In the genomic region with DNA sequence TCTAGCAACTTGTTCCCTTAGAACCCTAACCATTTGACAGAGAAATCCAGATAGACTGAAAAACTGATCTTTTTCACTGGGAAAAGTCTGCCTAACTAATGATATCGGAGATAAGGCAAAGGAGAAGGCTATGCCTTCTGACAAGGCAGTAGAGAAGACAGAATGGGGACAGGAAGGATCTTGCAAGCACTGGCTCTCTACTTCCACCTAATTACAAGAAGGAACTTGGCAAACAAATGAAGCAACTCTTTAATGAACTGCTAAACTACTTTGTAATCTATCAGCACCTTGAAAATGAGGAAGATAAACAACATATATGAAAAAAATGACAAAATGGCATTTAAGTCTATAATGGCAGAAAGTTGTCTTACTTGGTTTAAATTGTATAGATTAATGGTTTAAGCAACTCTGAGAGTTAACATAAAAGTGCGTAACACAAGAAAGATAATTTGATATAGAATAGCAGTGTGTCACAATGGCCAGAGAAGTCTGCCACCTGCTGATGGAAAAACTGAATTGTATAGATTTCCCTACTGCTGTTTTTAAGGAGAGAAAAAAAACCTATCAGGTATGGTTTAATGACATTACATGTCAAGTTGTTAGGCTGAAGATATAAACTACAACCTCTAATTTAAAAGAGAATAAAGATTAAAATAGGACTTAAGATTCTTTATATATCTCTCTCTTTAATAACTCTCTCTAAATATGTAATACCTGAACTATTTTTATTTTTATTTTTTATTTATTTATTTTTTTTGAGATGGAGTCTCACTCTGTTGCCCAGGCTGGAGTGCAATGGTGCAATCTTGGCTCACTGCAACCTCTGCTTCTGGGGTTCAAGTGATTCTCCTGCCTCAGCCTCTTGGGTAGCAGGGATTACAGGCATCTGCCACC, we compare ENCODE assay signal across 8 cellular contexts. TPM values are rescaled to one million over a fixed set of nuclear protein-coding genes. Genes with fewer than 3 reads are reported as not detected.
DNase-seq lines count a peak whose midpoint lies in the region; ATAC-seq, FAIRE-seq and TF ChIP-seq lines count a peak whose summit lies in the region.

No MANE protein-coding gene starts in this region.

- H3K9me3 Mint-ChIP-seq in activated T-helper 17 cell treated with anti-CD3 and anti-CD28 coated beads, Interleukin-2, amount 50 U/mL, for 72 hours: no peaks in the 10 kb centered on the region

- no peak for TF ChIP-seq POLR2A in GM12891 (IDR thresholded peaks at IDR 0.05; ENCODE audit: low read depth, low read length)

- H3K27me3 Mint-ChIP-seq in activated T-helper 17 cell treated with anti-CD3 and anti-CD28 coated beads, Interleukin-2, amount 50 U/mL, for 72 hours: no peaks in the 10 kb centered on the region

- H3K4me3 Mint-ChIP-seq in activated T-helper 17 cell treated with anti-CD3 and anti-CD28 coated beads, Interleukin-2, amount 50 U/mL, for 72 hours: no peak overlapping the region

- ATAC-seq in HG02798 (IDR thresholded peaks at IDR 0.05; ENCODE audit: poor library complexity, unreplicated experiment): peak; percentile 62
- peak; percentile 62 for ATAC-seq in activated T-helper 17 cell treated with anti-CD3 and anti-CD28 coated beads, Interleukin-2, amount 50 U/mL, for 72 hours (replicated peaks)
- ATAC-seq in heart right ventricle: peak in 6 of 8 donors; percentile 52 to 70 (median 62)
- peak; percentile 78 for ATAC-seq in sciatic nerve

- peak overlapping the region in 6 of 10 donors; percentile 14 to 77 (median 56) for H3K27ac ChIP-seq in heart right ventricle

- DNase-seq in activated gamma-delta T cell treated with Interleukin-2 at 50 U/mL for 16 hours (peak; percentile 14), activated gamma-delta T cell (lab: John Stamatoyannopoulos, UW) (no peak), NCI-H226 (peak; percentile 29), heart right ventricle (no peak), sciatic nerve (ENCODE audit: low spot score) (no peak), GM12891 (ENCODE audit: insufficient read length, low spot score) (no peak)

- H3K27ac Mint-ChIP-seq in activated T-helper 17 cell treated with anti-CD3 and anti-CD28 coated beads, Interleukin-2, amount 50 U/mL, for 72 hours: no peak overlapping the region

- H3K9me3 ChIP-seq in heart right ventricle: no peaks in the 10 kb centered on the region

- no peaks in the 10 kb centered on the region for H3K27me3 ChIP-seq in heart right ventricle

- no peak for FAIRE-seq in GM12891 (lab: Jason Lieb, UNC)

- intact Hi-C loops in heart right ventricle (cut with DNase I) (loop anchor here in 2 of 10 donors (5.0 to 10.0 kb wide), 3 partner anchors 203 to 556 kb away; a partner anchor contains a TSS), sciatic nerve (cut with DNase I) (no loop called here)

- 32 to 36% methylated on average over 2 of the region's 2 CpGs for WGBS in heart right ventricle, 2 donors

- TF ChIP-seq CTCF in heart right ventricle (IDR thresholded peaks at IDR 0.05): peak; percentile 24 to 80 (median 72)

- H3K4me3 ChIP-seq in heart right ventricle: peak overlapping the region in 3 of 10 donors; percentile 9 to 28 (median 26)

- peaks cover 0 to 59% (median 24%) of the 10 kb centered on the region in 9 donors for H3K4me1 ChIP-seq in heart right ventricle

- peaks cover 11% of the 10 kb centered on the region for H3K4me1 Mint-ChIP-seq in activated T-helper 17 cell treated with anti-CD3 and anti-CD28 coated beads, Interleukin-2, amount 50 U/mL, for 72 hours

- no peaks in the 10 kb centered on the region for H3K36me3 ChIP-seq in heart right ventricle

- no peaks in the 10 kb centered on the region for H3K36me3 Mint-ChIP-seq in activated T-helper 17 cell treated with anti-CD3 and anti-CD28 coated beads, Interleukin-2, amount 50 U/mL, for 72 hours (ENCODE audit: low read depth)

TF ChIP-seq in GM12891, 5 proteins besides CTCF, POLR2A, EP300 and RAD21:
- TF ChIP-seq POU2F2 (IDR thresholded peaks at IDR 0.05; ENCODE audit: low read depth, low read length) (no peak), PAX5 (IDR thresholded peaks at IDR 0.05; ENCODE audit: insufficient read depth, low read length, severe bottlenecking) (no peak), TAF1 (IDR thresholded peaks at IDR 0.05; ENCODE audit: low read depth, low read length) (no peak), SPI1 (IDR thresholded peaks at IDR 0.05; ENCODE audit: low read depth, low read length) (no peak), POLR2AphosphoS5 (IDR thresholded peaks at IDR 0.05; ENCODE audit: low read depth, low read length) (no peak)

RNA-seq across cellular contexts. Expression of a gene that starts 11.9 kb away (rescaled TPM):
- 10 to 100 TPM; 35.0 to 35.7 TPM for total RNA-seq in activated T-helper 17 cell treated with anti-CD3 and anti-CD28 coated beads, Interleukin-2, amount 50 U/mL, for 72 hours
- total RNA-seq in heart right ventricle: 10 to 100 TPM; 17.0 to 32.6 (median 19.6) TPM
- 10 to 100 TPM; 11.6 to 18.2 TPM for polyA plus RNA-seq in heart right ventricle
- 27.9 TPM for total RNA-seq in sciatic nerve
- polyA plus RNA-seq in GM12891 (2012; ENCODE audit: low read depth, missing spikeins): 68.2 TPM

RNA-seq across cellular contexts. Expression of a gene that starts 58.5 kb away (rescaled TPM):
- 10 to 100 TPM in 1 of 2 donors, 1 to 10 TPM in 1; 5.2 to 11.2 TPM for total RNA-seq in activated T-helper 17 cell treated with anti-CD3 and anti-CD28 coated beads, Interleukin-2, amount 50 U/mL, for 72 hours
- 10 to 100 TPM; 12.9 to 21.5 (median 18.8) TPM for total RNA-seq in heart right ventricle
- polyA plus RNA-seq in heart right ventricle: 10 to 100 TPM; 20.8 to 43.4 TPM
- total RNA-seq in sciatic nerve: 11.6 TPM
- 14.1 TPM for polyA plus RNA-seq in GM12891 (2012; ENCODE audit: low read depth, missing spikeins)

Comparison
In these comparisons a context has a peak if more than half of its experiments do, and no peak if none do; other contexts are left out.
1. DNase-seq: peak in activated gamma-delta T cell treated with Interleukin-2 at 50 U/mL for 16 hours (single experiment) and NCI-H226 (single experiment); none in activated gamma-delta T cell (single experiment), heart right ventricle (0 of 2), sciatic nerve (single experiment) and GM12891 (single experiment).
2. Peak in every context shown above with its lines, with median percentiles within 50 percentile points of each other: ATAC-seq.